26 cellular contexts compared by ENCODE assay signal in the genomic region with DNA sequence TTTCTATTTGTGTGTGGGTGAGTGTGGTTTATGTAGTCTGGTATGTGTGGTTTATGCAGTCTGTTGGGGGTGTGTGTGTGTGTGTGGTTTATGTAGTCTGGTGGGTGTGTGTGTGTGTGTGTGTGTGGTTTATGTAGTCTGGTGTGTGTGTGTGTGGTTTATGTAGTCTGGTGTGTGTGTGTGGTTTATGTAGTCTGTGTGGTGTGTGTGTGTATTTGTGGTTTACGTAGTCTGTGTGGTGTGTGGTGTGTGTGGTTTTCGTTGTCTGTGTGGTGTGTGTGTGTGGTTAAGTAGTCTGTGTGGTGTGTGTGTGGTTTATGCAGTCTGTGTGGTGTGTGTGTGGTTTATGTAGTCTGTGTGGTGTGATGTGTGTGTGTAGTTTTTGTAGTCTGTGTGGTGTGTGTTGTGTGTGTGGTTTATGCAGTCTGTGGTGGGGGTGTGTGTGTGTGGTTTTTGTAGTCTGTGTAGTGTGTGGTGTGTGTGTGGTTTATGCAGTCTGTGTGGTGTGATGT. TPM values are rescaled to one million over a fixed set of nuclear protein-coding genes. Genes with fewer than 3 reads are reported as not detected.
DNase-seq lines count a peak whose midpoint lies in the region; ATAC-seq, FAIRE-seq and TF ChIP-seq lines count a peak whose summit lies in the region.
"Had no signal": no experiment of that assay in that cellular context is flagged by ENCODE, and none has a peak within 500 bp of the region (broad histone marks: within the 10 kb centered on the region; RNA-seq: fewer than 3 reads in every experiment).

No MANE protein-coding gene starts in this region.

- DNase-seq in activated CD4-positive, alpha-beta T cell treated with anti-CD3 and anti-CD28 coated beads, Interleukin-2, amount 50 U/mL, for 48 hours, result peak; percentile 5 to 10
- DNase-seq in activated CD4-positive, alpha-beta T cell treated with anti-CD3 and anti-CD28 coated beads for 36 hours, result no peak
- DNase-seq in activated CD8-positive, alpha-beta T cell treated with anti-CD3 and anti-CD28 coated beads, Interleukin-2, amount 10 ng/mL, durations not matched to agents 7 days and 5 days, result peak; percentile 23
- DNase-seq in hepatocyte (ENCODE audit: low spot score) (no peak), urothelium cell line (ENCODE audit: low spot score) (no peak), vagina (ENCODE audit: extremely low spot score in 2 of 2) (no peak), G401 (ENCODE audit: low spot score) (no peak), colonic mucosa (no peak)
- DNase-seq: activated CD4-positive, alpha-beta T cell treated with anti-CD3 and anti-CD28 coated beads, Interleukin-2, amount 10 ng/mL, durations not matched to agents 7 days and 5 days; activated naive CD8-positive, alpha-beta T cell treated with anti-CD3 and anti-CD28 coated beads, Interleukin-2, amount 50 U/mL, for 24 hours; activated T-cell treated with anti-CD3 and anti-CD28 coated beads, Interleukin-2, amount 50 U/mL, for 4 hours; CD8-positive, alpha-beta T cell; EL; heart left ventricle; HFFc6; left cardiac atrium; NCI-H1436; NCI-H226; stimulated activated CD4-positive, alpha-beta T cell treated with anti-CD3 and anti-CD28 coated beads, Interleukin-4, amount 100 ng/mL, for 4 hours; T1000; tibial artery had no signal

- H2AFZ ChIP-seq in hepatocyte, result no peak overlapping the region

- H3K36me3 ChIP-seq in hepatocyte (replicated peaks; ENCODE audit: insufficient read depth, low read depth) (no peaks in the 10 kb centered on the region), vagina (peaks cover 0 to 5% of the 10 kb centered on the region in 2 donors), colonic mucosa (no peaks in the 10 kb centered on the region)
- H3K36me3 ChIP-seq: SJSA1, tibial artery had no signal

- no peak overlapping the region for H3K9ac ChIP-seq in colonic mucosa (ENCODE audit: low read depth in 2 of 2, low read length in 2 of 2)

- H3K4me1 Mint-ChIP-seq in activated CD4-positive, alpha-beta T cell treated with anti-CD3 and anti-CD28 coated beads for 36 hours, result no peaks in the 10 kb centered on the region
- no peaks in the 10 kb centered on the region for H3K4me1 Mint-ChIP-seq in activated CD8-positive, alpha-beta T cell treated with anti-CD3 and anti-CD28 coated beads, Interleukin-2, amount 10 ng/mL, durations not matched to agents 7 days and 5 days (ENCODE audit: low read depth)
- H3K4me1 Mint-ChIP-seq: activated CD4-positive, alpha-beta T cell treated with anti-CD3 and anti-CD28 coated beads, Interleukin-2, amount 10 ng/mL, durations not matched to agents 7 days and 5 days; activated naive CD8-positive, alpha-beta T cell treated with anti-CD3 and anti-CD28 coated beads, Interleukin-2, amount 50 U/mL, for 24 hours had no signal

- no peak overlapping the region for H3K4me2 ChIP-seq in hepatocyte

- H3K36me3 Mint-ChIP-seq in activated CD4-positive, alpha-beta T cell treated with anti-CD3 and anti-CD28 coated beads for 36 hours (ENCODE audit: low read depth), result peaks cover 2% of the 10 kb centered on the region
- H3K36me3 Mint-ChIP-seq in activated CD8-positive, alpha-beta T cell treated with anti-CD3 and anti-CD28 coated beads, Interleukin-2, amount 10 ng/mL, durations not matched to agents 7 days and 5 days (ENCODE audit: low read depth), result peaks cover 6% of the 10 kb centered on the region
- H3K36me3 Mint-ChIP-seq: CD8-positive, alpha-beta T cell had no signal

- no peaks in the 10 kb centered on the region for H3K9me3 ChIP-seq in hepatocyte (ENCODE audit: low read depth)
- no peaks in the 10 kb centered on the region for H3K9me3 ChIP-seq in vagina
- no peaks in the 10 kb centered on the region for H3K9me3 ChIP-seq in colonic mucosa
- H3K9me3 ChIP-seq: heart left ventricle, mucosa of descending colon, SJSA1, tibial artery had no signal

- CTCF ChIA-PET in activated CD4-positive, alpha-beta T cell treated with anti-CD3 and anti-CD28 coated beads for 36 hours (lab: Charles Lee), result no interaction called here
- CTCF ChIA-PET in activated CD8-positive, alpha-beta T cell treated with anti-CD3 and anti-CD28 coated beads, Interleukin-2, amount 10 ng/mL, durations not matched to agents 7 days and 5 days (lab: Charles Lee), result no interaction called here

- no peaks in the 10 kb centered on the region for H4K20me1 ChIP-seq in hepatocyte (ENCODE audit: insufficient read depth, poor library complexity, severe bottlenecking)

- H3K27ac Mint-ChIP-seq in activated CD4-positive, alpha-beta T cell treated with anti-CD3 and anti-CD28 coated beads for 36 hours, result no peak overlapping the region
- no peak overlapping the region for H3K27ac Mint-ChIP-seq in activated CD8-positive, alpha-beta T cell treated with anti-CD3 and anti-CD28 coated beads, Interleukin-2, amount 10 ng/mL, durations not matched to agents 7 days and 5 days
- H3K27ac Mint-ChIP-seq: activated CD4-positive, alpha-beta T cell treated with anti-CD3 and anti-CD28 coated beads, Interleukin-2, amount 10 ng/mL, durations not matched to agents 7 days and 5 days; activated naive CD8-positive, alpha-beta T cell treated with anti-CD3 and anti-CD28 coated beads, Interleukin-2, amount 50 U/mL, for 24 hours; CD8-positive, alpha-beta T cell; HFFc6 had no signal

- H3K4me3 ChIP-seq in hepatocyte (no peak overlapping the region), vagina (no peak overlapping the region), colonic mucosa (no peak overlapping the region)
- H3K4me3 ChIP-seq: heart left ventricle, mucosa of descending colon, SJSA1, tibial artery had no signal

- no peak for ATAC-seq in activated CD4-positive, alpha-beta T cell treated with anti-CD3 and anti-CD28 coated beads for 36 hours
- no peak for ATAC-seq in activated CD8-positive, alpha-beta T cell treated with anti-CD3 and anti-CD28 coated beads, Interleukin-2, amount 10 ng/mL, durations not matched to agents 7 days and 5 days
- ATAC-seq: activated naive CD8-positive, alpha-beta T cell treated with anti-CD3 and anti-CD28 coated beads, Interleukin-2, amount 50 U/mL, for 24 hours; CD8-positive, alpha-beta T cell; heart left ventricle; left cardiac atrium; mucosa of descending colon had no signal

- H3K9me2 ChIP-seq in hepatocyte (replicated peaks; ENCODE audit: insufficient read depth), result no peaks in the 10 kb centered on the region

- in situ Hi-C loops in G401 (cut with HindIII; ENCODE audit: low sequenced_read_pairs), result no loop called here

- H3K27me3 Mint-ChIP-seq in activated CD4-positive, alpha-beta T cell treated with anti-CD3 and anti-CD28 coated beads for 36 hours, result no peaks in the 10 kb centered on the region
- H3K27me3 Mint-ChIP-seq in activated CD8-positive, alpha-beta T cell treated with anti-CD3 and anti-CD28 coated beads, Interleukin-2, amount 10 ng/mL, durations not matched to agents 7 days and 5 days (ENCODE audit: low read depth), result peaks cover 2% of the 10 kb centered on the region
- H3K27me3 Mint-ChIP-seq: activated CD4-positive, alpha-beta T cell treated with anti-CD3 and anti-CD28 coated beads, Interleukin-2, amount 10 ng/mL, durations not matched to agents 7 days and 5 days had no signal

- no peaks in the 10 kb centered on the region for H3K4me1 ChIP-seq in hepatocyte (ENCODE audit: insufficient read depth)
- H3K4me1 ChIP-seq in vagina, result no peaks in the 10 kb centered on the region
- no peaks in the 10 kb centered on the region for H3K4me1 ChIP-seq in colonic mucosa
- H3K4me1 ChIP-seq: heart left ventricle, tibial artery had no signal

- TF ChIP-seq POLR2A in vagina (IDR thresholded peaks at IDR 0.05), result no peak

- H3K27ac ChIP-seq in hepatocyte (peak overlapping the region; percentile 34), vagina (no peak overlapping the region), colonic mucosa (no peak overlapping the region)
- H3K27ac ChIP-seq: heart left ventricle, SJSA1, tibial artery had no signal

- POLR2A ChIA-PET in activated CD4-positive, alpha-beta T cell treated with anti-CD3 and anti-CD28 coated beads for 36 hours (lab: Charles Lee), result no interaction called here
- POLR2A ChIA-PET in activated CD8-positive, alpha-beta T cell treated with anti-CD3 and anti-CD28 coated beads, Interleukin-2, amount 10 ng/mL, durations not matched to agents 7 days and 5 days (lab: Charles Lee), result no interaction called here

- peak; percentile 97 for FAIRE-seq in urothelium cell line (lab: Jason Lieb, UNC)
- FAIRE-seq: A204.1, endothelial cell of umbilical vein had no signal

- no peak overlapping the region for H3K4me3 Mint-ChIP-seq in activated CD4-positive, alpha-beta T cell treated with anti-CD3 and anti-CD28 coated beads for 36 hours
- no peak overlapping the region for H3K4me3 Mint-ChIP-seq in activated CD8-positive, alpha-beta T cell treated with anti-CD3 and anti-CD28 coated beads, Interleukin-2, amount 10 ng/mL, durations not matched to agents 7 days and 5 days
- H3K4me3 Mint-ChIP-seq: activated CD4-positive, alpha-beta T cell treated with anti-CD3 and anti-CD28 coated beads, Interleukin-2, amount 10 ng/mL, durations not matched to agents 7 days and 5 days; activated naive CD8-positive, alpha-beta T cell treated with anti-CD3 and anti-CD28 coated beads, Interleukin-2, amount 50 U/mL, for 24 hours; activated T-cell treated with anti-CD3 and anti-CD28 coated beads, Interleukin-2, amount 50 U/mL, for 4 hours; CD8-positive, alpha-beta T cell; HFFc6 had no signal

- intact Hi-C loops in activated CD4-positive, alpha-beta T cell treated with anti-CD3 and anti-CD28 coated beads for 36 hours (cut with DNase I, micrococcal nuclease), result no loop called here
- intact Hi-C loops in vagina (cut with DNase I) (no loop called here), colonic mucosa (cut with DNase I) (no loop called here)

- TF ChIP-seq CTCF in hepatocyte (IDR thresholded peaks at IDR 0.05; ENCODE audit: poor library complexity), result no peak
- no peak for TF ChIP-seq CTCF in vagina (IDR thresholded peaks at IDR 0.05)
- no peak for TF ChIP-seq CTCF in colonic mucosa (IDR thresholded peaks at IDR 0.05)

- WGBS in hepatocyte (ENCODE audit: low lambda C conversion rate, missing lambda C conversion rate), result 49% methylated on average over 2 of the region's 2 CpGs

- no peaks in the 10 kb centered on the region for H3K9me3 Mint-ChIP-seq in activated CD4-positive, alpha-beta T cell treated with anti-CD3 and anti-CD28 coated beads for 36 hours (ENCODE audit: low read depth)
- H3K9me3 Mint-ChIP-seq in activated CD8-positive, alpha-beta T cell treated with anti-CD3 and anti-CD28 coated beads, Interleukin-2, amount 10 ng/mL, durations not matched to agents 7 days and 5 days (ENCODE audit: insufficient read depth), result no peaks in the 10 kb centered on the region
- H3K9me3 Mint-ChIP-seq: activated CD4-positive, alpha-beta T cell treated with anti-CD3 and anti-CD28 coated beads, Interleukin-2, amount 10 ng/mL, durations not matched to agents 7 days and 5 days; activated naive CD8-positive, alpha-beta T cell treated with anti-CD3 and anti-CD28 coated beads, Interleukin-2, amount 50 U/mL, for 24 hours; activated T-cell treated with anti-CD3 and anti-CD28 coated beads, Interleukin-2, amount 50 U/mL, for 4 hours; CD8-positive, alpha-beta T cell; HFFc6 had no signal

- H3K79me2 ChIP-seq in hepatocyte, result no peaks in the 10 kb centered on the region

- H3K27me3 ChIP-seq in hepatocyte (no peaks in the 10 kb centered on the region), vagina (no peaks in the 10 kb centered on the region), colonic mucosa (no peaks in the 10 kb centered on the region)
- H3K27me3 ChIP-seq: heart left ventricle, SJSA1 had no signal

RNA-seq across cellular contexts. Expression of a gene that starts 26.2 kb away (rescaled TPM):
- total RNA-seq in activated CD4-positive, alpha-beta T cell treated with anti-CD3 and anti-CD28 coated beads for 36 hours, result 10 to 100 TPM; 61.7 to 74.3 TPM
- total RNA-seq in activated CD8-positive, alpha-beta T cell treated with anti-CD3 and anti-CD28 coated beads, Interleukin-2, amount 10 ng/mL, durations not matched to agents 7 days and 5 days, result 100 to 1,000 TPM; 175 to 186 TPM
- 0.96 and 1.00 TPM in 2 replicates for total RNA-seq in hepatocyte
- polyA plus RNA-seq in hepatocyte, result 0.77 and 2.8 TPM in 2 replicates
- 29.5 TPM for total RNA-seq in vagina
- total RNA-seq in G401 (2014; rRNA removed; shearing (Covaris generic)), result not detected in 2 replicates
- 1 to 10 TPM; 2.4 to 4.1 TPM for total RNA-seq in colonic mucosa
- total RNA-seq: HFFc6, osteocyte, SJSA1 had no signal
- polyA plus RNA-seq: endothelial cell of umbilical vein had no signal

Comparison
In these comparisons a context has a peak if more than half of its experiments do, and no peak if none do; other contexts are left out.
1. DNase-seq: peak in activated CD4-positive, alpha-beta T cell treated with anti-CD3 and anti-CD28 coated beads, Interleukin-2, amount 50 U/mL, for 48 hours (2 of 2) and activated CD8-positive, alpha-beta T cell treated with anti-CD3 and anti-CD28 coated beads, Interleukin-2, amount 10 ng/mL, durations not matched to agents 7 days and 5 days (single experiment); none in activated CD4-positive, alpha-beta T cell treated with anti-CD3 and anti-CD28 coated beads for 36 hours (single experiment), hepatocyte (single experiment), urothelium cell line (single experiment), vagina (0 of 2), G401 (single experiment) and colonic mucosa (single experiment).